Comparison of ENCODE assay signal across 28 cellular contexts in genomic region chr7:129496653-129497052, GRCh38. TPM values are rescaled to one million over a fixed set of nuclear protein-coding genes. Genes with fewer than 3 reads are reported as not detected.
A peak's percentile ranks its signal among the peaks of the same experiment; 100 is the strongest.
DNase-seq lines count a peak whose midpoint lies in the region; ATAC-seq and TF ChIP-seq lines count a peak whose summit lies in the region.
"Had no signal": no experiment of that assay in that cellular context is flagged by ENCODE, and none has a peak within 500 bp of the region (broad histone marks: within the 10 kb centered on the region; RNA-seq: fewer than 3 reads in every experiment).

No MANE protein-coding gene starts in this region.

- no peaks in the 10 kb centered on the region for H3K36me3 Mint-ChIP-seq in dendritic cell treated with granulocyte-macrophage colony-stimulating factor and Interleukin-4, amounts not matched to agents 40 ng/mL and 50 ng/mL, for 4 days (ENCODE audit: low read depth)
- H3K36me3 Mint-ChIP-seq in activated CD8-positive, alpha-beta T cell treated with anti-CD3 and anti-CD28 coated beads for 36 hours (ENCODE audit: low read depth), result no peaks in the 10 kb centered on the region

- peak overlapping the region; percentile 48 for H2BK120ac ChIP-seq in trophoblast cell (ENCODE audit: insufficient read depth, low read length, poor library complexity)

- no peak overlapping the region for H2AK5ac ChIP-seq in trophoblast cell (ENCODE audit: low read length)

- H3K14ac ChIP-seq in trophoblast cell (ENCODE audit: low read length), result no peak overlapping the region

- H3K4me3 ChIP-seq in trophoblast cell (ENCODE audit: low read depth, low read length), result no peak overlapping the region
- H3K4me3 ChIP-seq: A549; BLaER1 treated with 17β-estradiol and CSF1 and Interleukin-3, amounts not matched to agents 10 nM and 100 nM; GM23338 had no signal

- no peaks in the 10 kb centered on the region for H3K9me3 Mint-ChIP-seq in dendritic cell treated with granulocyte-macrophage colony-stimulating factor and Interleukin-4, amounts not matched to agents 40 ng/mL and 50 ng/mL, for 4 days
- no peaks in the 10 kb centered on the region for H3K9me3 Mint-ChIP-seq in activated CD8-positive, alpha-beta T cell treated with anti-CD3 and anti-CD28 coated beads for 36 hours
- H3K9me3 Mint-ChIP-seq: CD4-positive, alpha-beta T cell; GM23338; H9 had no signal

- H3K4me1 Mint-ChIP-seq in dendritic cell treated with granulocyte-macrophage colony-stimulating factor and Interleukin-4, amounts not matched to agents 40 ng/mL and 50 ng/mL, for 4 days (ENCODE audit: low read depth), result peaks cover 29% of the 10 kb centered on the region
- peaks cover 18% of the 10 kb centered on the region for H3K4me1 Mint-ChIP-seq in activated CD8-positive, alpha-beta T cell treated with anti-CD3 and anti-CD28 coated beads for 36 hours (ENCODE audit: low read depth)
- H3K4me1 Mint-ChIP-seq: GM23338 had no signal

- H4K8ac ChIP-seq in trophoblast cell (ENCODE audit: low read depth, low read length), result no peak overlapping the region

- H3K9me3 ChIP-seq in trophoblast cell (ENCODE audit: insufficient read depth, low read depth, low read length), result no peaks in the 10 kb centered on the region
- H3K9me3 ChIP-seq: A549; BLaER1 treated with 17β-estradiol and CSF1 and Interleukin-3, amounts not matched to agents 10 nM and 100 nM had no signal

- no peak overlapping the region for H3K9ac ChIP-seq in trophoblast cell (ENCODE audit: low read length)
- H3K9ac ChIP-seq: KMS-11 had no signal

- H3K23ac ChIP-seq in trophoblast cell (ENCODE audit: low read length), result no peak overlapping the region

- POLR2A ChIA-PET in activated CD8-positive, alpha-beta T cell treated with anti-CD3 and anti-CD28 coated beads for 36 hours (lab: Charles Lee), result no interaction called here

- H3K79me1 ChIP-seq in trophoblast cell (ENCODE audit: low read length), result peaks cover 6% of the 10 kb centered on the region

- no peak for ATAC-seq in activated CD8-positive, alpha-beta T cell treated with anti-CD3 and anti-CD28 coated beads for 36 hours
- ATAC-seq in HG03159 (IDR thresholded peaks at IDR 0.05; ENCODE audit: unreplicated experiment) (no peak), HG03439 (IDR thresholded peaks at IDR 0.05; ENCODE audit: unreplicated experiment) (no peak)
- ATAC-seq: A549, GM23338, Panc1 had no signal

- H4K91ac ChIP-seq in trophoblast cell (ENCODE audit: low read depth, low read length), result peak overlapping the region; percentile 22

- peak; percentile 26 for DNase-seq in activated CD8-positive, alpha-beta memory T cell treated with anti-CD3 and anti-CD28 coated beads for 24 hours
- no peak for DNase-seq in activated CD8-positive, alpha-beta memory T cell treated with anti-CD3 and anti-CD28 coated beads, Interleukin-2, amount 50 U/mL, for 48 hours
- DNase-seq in NK-92 (lab: John Stamatoyannopoulos, UW; ENCODE audit: unreplicated experiment), result peak; percentile 11
- no peak for DNase-seq in trophoblast cell
- no peak for DNase-seq in activated CD8-positive, alpha-beta T cell treated with anti-CD3 and anti-CD28 coated beads for 36 hours
- DNase-seq: AML-193; CD4-positive, alpha-beta T cell; DMS53; H9; IMR-90; NCI-H1048; NCI-H1417; NCI-H1694; NCI-H2029 treated with DMSO at 0.1 percent for 48 hours; NCI-H446 treated with DMSO at 0.1 percent for 48 hours; NCI-H526; SHP77 had no signal

- H2BK5ac ChIP-seq in trophoblast cell (ENCODE audit: low read depth, low read length, poor library complexity), result no peak overlapping the region

- no peak overlapping the region for H3K18ac ChIP-seq in trophoblast cell (ENCODE audit: low read length)

- H3K4me2 ChIP-seq in trophoblast cell (ENCODE audit: low read length), result no peak overlapping the region
- H3K4me2 ChIP-seq: A549, GM23338, KMS-11 had no signal

- H2BK12ac ChIP-seq in trophoblast cell (ENCODE audit: low read length), result peak overlapping the region; percentile 79

- H3K4me1 ChIP-seq in trophoblast cell (ENCODE audit: control insufficient read depth in 1 of 2, insufficient read depth in 2 of 2, low read length in 2 of 2), result peaks cover 10 to 12% of the 10 kb centered on the region in 2 experiments

- intact Hi-C loops in dendritic cell treated with granulocyte-macrophage colony-stimulating factor and Interleukin-4, amounts not matched to agents 40 ng/mL and 50 ng/mL, for 4 days (cut with micrococcal nuclease), result loop anchor here (10.0 kb wide), 1 partner anchor 138 kb away; no protein-coding TSS in a partner anchor
- intact Hi-C loops in activated CD8-positive, alpha-beta T cell treated with anti-CD3 and anti-CD28 coated beads for 36 hours (cut with micrococcal nuclease), result loop anchor here (10.0 kb wide), 1 partner anchor 118 kb away; the partner anchor contains the start of gene NRF1

- WGBS in trophoblast cell (ENCODE audit: extremely low coverage, insufficient coverage, insufficient read length), result no CpG with 5 or more reads among the region's 7 CpGs

- H3K27me3 ChIP-seq in trophoblast cell (ENCODE audit: insufficient read depth, low read length), result no peaks in the 10 kb centered on the region
- H3K27me3 ChIP-seq: BLaER1 treated with 17β-estradiol and CSF1 and Interleukin-3, amounts not matched to agents 10 nM and 100 nM had no signal

- no peaks in the 10 kb centered on the region for H3K36me3 ChIP-seq in trophoblast cell (ENCODE audit: control insufficient read depth in 1 of 2, insufficient read depth in 2 of 2, low read length in 2 of 2)
- H3K36me3 ChIP-seq: BLaER1 treated with 17β-estradiol and CSF1 and Interleukin-3, amounts not matched to agents 10 nM and 100 nM had no signal

- no peak overlapping the region for H4K12ac ChIP-seq in trophoblast cell (ENCODE audit: low read depth, low read length)

- H3K79me2 ChIP-seq in trophoblast cell (ENCODE audit: control insufficient read depth, insufficient read depth, low read length, poor library complexity), result no peaks in the 10 kb centered on the region

- no peak overlapping the region for H3K4me3 Mint-ChIP-seq in dendritic cell treated with granulocyte-macrophage colony-stimulating factor and Interleukin-4, amounts not matched to agents 40 ng/mL and 50 ng/mL, for 4 days
- H3K4me3 Mint-ChIP-seq in activated CD8-positive, alpha-beta T cell treated with anti-CD3 and anti-CD28 coated beads for 36 hours, result no peak overlapping the region
- H3K4me3 Mint-ChIP-seq: CD4-positive, alpha-beta T cell; GM23338; H9 had no signal

- no peak for TF ChIP-seq CTCF in activated CD8-positive, alpha-beta T cell treated with anti-CD3 and anti-CD28 coated beads for 36 hours (IDR thresholded peaks at IDR 0.05)

- peak overlapping the region; percentile 31 for H3K27ac Mint-ChIP-seq in dendritic cell treated with granulocyte-macrophage colony-stimulating factor and Interleukin-4, amounts not matched to agents 40 ng/mL and 50 ng/mL, for 4 days
- no peak overlapping the region for H3K27ac Mint-ChIP-seq in activated CD8-positive, alpha-beta T cell treated with anti-CD3 and anti-CD28 coated beads for 36 hours
- H3K27ac Mint-ChIP-seq: CD4-positive, alpha-beta T cell; GM23338; H9 had no signal

- H3K27me3 Mint-ChIP-seq in dendritic cell treated with granulocyte-macrophage colony-stimulating factor and Interleukin-4, amounts not matched to agents 40 ng/mL and 50 ng/mL, for 4 days, result peaks cover 22% of the 10 kb centered on the region
- H3K27me3 Mint-ChIP-seq in activated CD8-positive, alpha-beta T cell treated with anti-CD3 and anti-CD28 coated beads for 36 hours, result peaks cover 2% of the 10 kb centered on the region
- H3K27me3 Mint-ChIP-seq: CD4-positive, alpha-beta T cell had no signal

- CTCF ChIA-PET in activated CD8-positive, alpha-beta T cell treated with anti-CD3 and anti-CD28 coated beads for 36 hours (lab: Charles Lee), result interaction anchor here (0.6 to 0.8 kb wide), 2 partner anchors 14 to 129 kb away, joined by 3 read pairs; no protein-coding TSS in a partner anchor

- no peak overlapping the region for H2AFZ ChIP-seq in trophoblast cell (ENCODE audit: insufficient read depth, low read length, poor library complexity)
- H2AFZ ChIP-seq: GM23338 had no signal

- H3K27ac ChIP-seq in trophoblast cell (ENCODE audit: low read depth, low read length), result no peak overlapping the region
- H3K27ac ChIP-seq: A549, KMS-11, RWPE1 had no signal

- no peak overlapping the region for H3K4ac ChIP-seq in trophoblast cell (ENCODE audit: low read depth, low read length)

RNA-seq across cellular contexts. Expression of gene SMKR1, which starts 5.7 kb away (rescaled TPM):
- 0.25 and 0.42 TPM in 2 replicates for polyA plus RNA-seq in trophoblast cell (2013)
- 1 to 10 TPM; 2.6 to 3.6 TPM for total RNA-seq in activated CD8-positive, alpha-beta T cell treated with anti-CD3 and anti-CD28 coated beads for 36 hours
- total RNA-seq: G401, GM23338, IMR-90, OCI-LY7 had no signal

Comparison
In these comparisons a context has a peak if more than half of its experiments do, and no peak if none do; other contexts are left out.
1. DNase-seq: peak in activated CD8-positive, alpha-beta memory T cell treated with anti-CD3 and anti-CD28 coated beads for 24 hours (single experiment) and NK-92 (single experiment); none in activated CD8-positive, alpha-beta memory T cell treated with anti-CD3 and anti-CD28 coated beads, Interleukin-2, amount 50 U/mL, for 48 hours (single experiment), trophoblast cell (0 of 2) and activated CD8-positive, alpha-beta T cell treated with anti-CD3 and anti-CD28 coated beads for 36 hours (single experiment).